ENCODE assay signal across 1 cellular context in the genomic region with DNA sequence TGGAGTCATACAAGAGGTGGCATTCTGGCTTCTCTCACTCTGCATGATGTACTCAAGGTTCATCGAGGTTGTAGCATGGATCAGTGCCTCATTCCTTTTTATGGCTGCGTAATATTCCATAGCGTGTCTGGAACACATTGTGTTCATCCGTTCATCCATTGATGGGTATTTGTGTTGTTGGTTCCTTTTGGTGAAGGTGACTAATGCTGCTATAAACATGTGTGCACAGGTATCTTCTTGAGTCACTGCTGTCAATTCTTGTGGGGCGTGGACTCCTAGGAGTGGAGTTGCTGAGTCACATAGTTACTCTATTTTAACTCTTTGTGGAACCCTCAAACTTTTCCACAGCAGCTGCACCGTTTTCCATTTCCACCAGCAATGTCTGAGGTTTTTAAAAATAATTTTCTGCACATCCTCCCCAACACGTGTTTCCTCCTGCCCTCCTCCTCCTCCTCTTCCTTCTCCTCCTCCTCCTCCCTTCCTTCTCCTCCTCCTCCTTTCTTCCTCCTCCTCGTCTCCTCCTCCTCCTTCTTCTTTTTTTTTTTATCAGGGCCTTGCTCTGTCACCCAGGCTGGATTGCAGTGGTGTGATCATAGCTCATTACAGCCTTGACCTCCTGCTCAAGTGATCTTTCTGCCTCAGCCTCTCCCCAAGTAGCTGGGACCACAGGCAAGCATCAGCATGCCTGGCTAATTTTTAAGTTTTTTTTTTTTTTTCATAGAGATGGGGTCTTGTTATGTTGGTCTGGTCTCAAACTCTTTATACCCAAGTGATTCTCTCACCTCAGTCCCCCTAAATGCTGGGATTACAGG.
A peak's percentile ranks its signal among the peaks of the same experiment; 100 is the strongest.
TF ChIP-seq lines count a peak whose summit lies in the region.

No MANE protein-coding gene starts in this region.

TF ChIP-seq in HEK293, 187 proteins besides CTCF, POLR2A, EP300 and RAD21 (continued from another document):
- TF ChIP-seq, protein P1, sequence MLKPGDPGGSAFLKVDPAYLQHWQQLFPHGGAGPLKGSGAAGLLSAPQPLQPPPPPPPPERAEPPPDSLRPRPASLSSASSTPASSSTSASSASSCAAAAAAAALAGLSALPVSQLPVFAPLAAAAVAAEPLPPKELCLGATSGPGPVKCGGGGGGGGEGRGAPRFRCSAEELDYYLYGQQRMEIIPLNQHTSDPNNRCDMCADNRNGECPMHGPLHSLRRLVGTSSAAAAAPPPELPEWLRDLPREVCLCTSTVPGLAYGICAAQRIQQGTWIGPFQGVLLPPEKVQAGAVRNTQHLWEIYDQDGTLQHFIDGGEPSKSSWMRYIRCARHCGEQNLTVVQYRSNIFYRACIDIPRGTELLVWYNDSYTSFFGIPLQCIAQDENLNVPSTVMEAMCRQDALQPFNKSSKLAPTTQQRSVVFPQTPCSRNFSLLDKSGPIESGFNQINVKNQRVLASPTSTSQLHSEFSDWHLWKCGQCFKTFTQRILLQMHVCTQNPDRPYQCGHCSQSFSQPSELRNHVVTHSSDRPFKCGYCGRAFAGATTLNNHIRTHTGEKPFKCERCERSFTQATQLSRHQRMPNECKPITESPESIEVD (tag by site-specific recombination; IDR thresholded peaks at IDR 0.05) = no peak
- TF ChIP-seq ZNF513 (tag by site-specific recombination; IDR thresholded peaks at IDR 0.05) (peak; percentile 74), OSR2 (tag by site-specific recombination; IDR thresholded peaks at IDR 0.05) (no peak), ZNF394 (tag by site-specific recombination; IDR thresholded peaks at IDR 0.05; ENCODE audit: borderline replicate concordance) (no peak), ZNF571 (tag by site-specific recombination; IDR thresholded peaks at IDR 0.05) (no peak), REPIN1 (tag by site-specific recombination; IDR thresholded peaks at IDR 0.05; ENCODE audit: low read depth) (no peak), ZNF76 (tag by site-specific recombination; IDR thresholded peaks at IDR 0.05; ENCODE audit: borderline replicate concordance, low read depth) (no peak), ZSCAN23 (tag by site-specific recombination; IDR thresholded peaks at IDR 0.05) (no peak), RBAK (tag by site-specific recombination; IDR thresholded peaks at IDR 0.05) (0 out of 2 replicates have a peak, but pooled peaks have one; percentile 51), SP7 (tag by site-specific recombination; IDR thresholded peaks at IDR 0.05) (0 out of 2 replicates have a peak, but pooled peaks have one; percentile 17), ZXDB (tag by site-specific recombination; IDR thresholded peaks at IDR 0.05) (no peak), ZNF146 (tag by site-specific recombination; IDR thresholded peaks at IDR 0.05) (peak; percentile 100), ZNF530 (tag by site-specific recombination; IDR thresholded peaks at IDR 0.05; ENCODE audit: low read depth) (no peak), ZNF24 (tag by site-specific recombination; IDR thresholded peaks at IDR 0.05) (0 out of 2 replicates have a peak, but pooled peaks have one; percentile 34), ZFP41 (tag by site-specific recombination; IDR thresholded peaks at IDR 0.05; ENCODE audit: borderline replicate concordance) (no peak), ZNF600 (tag by site-specific recombination; IDR thresholded peaks at IDR 0.05) (peak; percentile 37; the same call in 1 of the 2 replicates)
- TF ChIP-seq, protein P2, sequence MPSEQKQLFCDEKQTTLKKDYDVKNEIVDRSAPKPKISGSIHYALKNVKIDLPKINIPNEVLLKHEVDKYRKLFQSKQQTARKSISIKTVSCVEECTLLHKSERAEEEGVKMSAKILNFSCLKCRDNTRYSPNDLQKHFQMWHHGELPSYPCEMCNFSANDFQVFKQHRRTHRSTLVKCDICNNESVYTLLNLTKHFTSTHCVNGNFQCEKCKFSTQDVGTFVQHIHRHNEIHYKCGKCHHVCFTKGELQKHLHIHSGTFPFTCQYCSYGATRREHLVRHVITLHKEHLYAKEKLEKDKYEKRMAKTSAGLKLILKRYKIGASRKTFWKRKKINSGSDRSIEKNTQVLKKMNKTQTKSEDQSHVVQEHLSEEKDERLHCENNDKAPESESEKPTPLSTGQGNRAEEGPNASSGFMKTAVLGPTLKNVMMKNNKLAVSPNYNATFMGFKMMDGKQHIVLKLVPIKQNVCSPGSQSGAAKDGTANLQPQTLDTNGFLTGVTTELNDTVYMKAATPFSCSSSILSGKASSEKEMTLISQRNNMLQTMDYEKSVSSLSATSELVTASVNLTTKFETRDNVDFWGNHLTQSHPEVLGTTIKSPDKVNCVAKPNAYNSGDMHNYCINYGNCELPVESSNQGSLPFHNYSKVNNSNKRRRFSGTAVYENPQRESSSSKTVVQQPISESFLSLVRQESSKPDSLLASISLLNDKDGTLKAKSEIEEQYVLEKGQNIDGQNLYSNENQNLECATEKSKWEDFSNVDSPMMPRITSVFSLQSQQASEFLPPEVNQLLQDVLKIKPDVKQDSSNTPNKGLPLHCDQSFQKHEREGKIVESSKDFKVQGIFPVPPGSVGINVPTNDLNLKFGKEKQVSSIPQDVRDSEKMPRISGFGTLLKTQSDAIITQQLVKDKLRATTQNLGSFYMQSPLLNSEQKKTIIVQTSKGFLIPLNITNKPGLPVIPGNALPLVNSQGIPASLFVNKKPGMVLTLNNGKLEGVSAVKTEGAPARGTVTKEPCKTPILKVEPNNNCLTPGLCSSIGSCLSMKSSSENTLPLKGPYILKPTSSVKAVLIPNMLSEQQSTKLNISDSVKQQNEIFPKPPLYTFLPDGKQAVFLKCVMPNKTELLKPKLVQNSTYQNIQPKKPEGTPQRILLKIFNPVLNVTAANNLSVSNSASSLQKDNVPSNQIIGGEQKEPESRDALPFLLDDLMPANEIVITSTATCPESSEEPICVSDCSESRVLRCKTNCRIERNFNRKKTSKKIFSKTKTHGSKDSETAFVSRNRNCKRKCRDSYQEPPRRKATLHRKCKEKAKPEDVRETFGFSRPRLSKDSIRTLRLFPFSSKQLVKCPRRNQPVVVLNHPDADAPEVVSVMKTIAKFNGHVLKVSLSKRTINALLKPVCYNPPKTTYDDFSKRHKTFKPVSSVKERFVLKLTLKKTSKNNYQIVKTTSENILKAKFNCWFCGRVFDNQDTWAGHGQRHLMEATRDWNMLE (tag by site-specific recombination; conservative IDR thresholded peaks at IDR 0.05; ENCODE audit: low read depth) = no peak
